15 cellular contexts compared by ENCODE assay signal in the genomic region with DNA sequence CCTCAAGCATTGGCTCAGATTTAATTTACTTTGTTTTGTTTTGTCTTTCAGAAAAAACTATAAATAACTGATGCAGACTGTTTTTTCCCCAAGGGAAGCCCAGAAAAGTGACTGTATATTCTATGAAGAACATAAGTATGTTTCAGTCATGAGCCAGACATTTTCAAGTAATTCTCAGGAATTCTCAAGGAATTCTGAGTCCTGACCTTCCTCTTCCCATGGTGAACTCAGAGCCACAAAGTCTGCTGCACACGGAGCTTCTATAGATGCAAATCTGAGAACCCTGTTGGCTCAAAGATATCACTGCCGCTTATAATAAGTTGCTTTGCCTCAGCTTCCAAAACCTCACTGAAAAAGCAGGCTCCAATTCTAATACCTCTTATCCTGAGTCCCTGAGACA.
"Had no signal": no experiment of that assay in that cellular context is flagged by ENCODE, and none has a peak within 500 bp of the region (broad histone marks: within the 10 kb centered on the region; RNA-seq: fewer than 3 reads in every experiment).

No MANE protein-coding gene starts in this region.

- ATAC-seq: body of pancreas; foreskin keratinocyte; heart left ventricle; left lung; natural killer cell treated with Interleukin-12 subunit alpha and Interleukin-12 subunit beta and Interleukin-15 and Interleukin-18, amount 100 ng/mL, for 72 hours; psoas muscle; right lobe of liver had no signal

- H3K4me3 ChIP-seq: body of pancreas, dorsolateral prefrontal cortex, heart left ventricle, left lung, psoas muscle, right lobe of liver, upper lobe of left lung had no signal

- DNase-seq: activated B cell treated with CpG ODN at 0.5 μM for 24 hours; activated CD4-positive, alpha-beta T cell treated with anti-CD3 and anti-CD28 coated beads, Interleukin-2, amount 10 ng/mL, durations not matched to agents 24 days and 14 days; activated naive CD4-positive, alpha-beta T cell treated with Interleukin-2 at 50 U/mL for 16 hours; body of pancreas; dorsolateral prefrontal cortex; foreskin keratinocyte; heart left ventricle; islet precursor cell; left lung; occipital lobe; psoas muscle; right lobe of liver; stimulated activated naive CD4-positive, alpha-beta T cell treated with Interleukin-2 at 50 U/mL for 16 hours; upper lobe of left lung had no signal
